Comparison of ENCODE assay signal across 8 cellular contexts in genomic region chr7:25389489-25390106, GRCh38.
DNase-seq lines count a peak whose midpoint lies in the region; ATAC-seq and TF ChIP-seq lines count a peak whose summit lies in the region.

No MANE protein-coding gene starts in this region.

- no peaks in the 10 kb centered on the region for H3K36me3 Mint-ChIP-seq in natural killer cell

- H3K27me3 Mint-ChIP-seq in natural killer cell (ENCODE audit: low read depth in 2 of 2) = peaks cover 9 to 31% of the 10 kb centered on the region in 2 donors

- H4K20me1 ChIP-seq in GM23248 (ENCODE audit: insufficient read depth) = no peaks in the 10 kb centered on the region

- H3K27ac Mint-ChIP-seq in natural killer cell = no peak overlapping the region

- DNase-seq in GM23248 (peak; percentile 68), NCI-H226 (peak; percentile 22), right lobe of liver (no peak), natural killer cell (no peak)
- peak; percentile 9 for DNase-seq in central memory CD4-positive, alpha-beta T cell

- no peaks in the 10 kb centered on the region for H3K79me2 ChIP-seq in GM23248 (ENCODE audit: insufficient read depth)

- H3K9ac ChIP-seq in GM23248 = no peak overlapping the region

- H3K4me2 ChIP-seq in GM23248 (ENCODE audit: unreplicated experiment) = no peak overlapping the region

- H3F3A ChIP-seq in GM23248 (ENCODE audit: insufficient read depth) = no peaks in the 10 kb centered on the region

- H3K4me3 ChIP-seq in GM23248 (no peak overlapping the region), right lobe of liver (no peak overlapping the region)

- peak; percentile 73 to 83 (median 75) for ATAC-seq in right lobe of liver
- ATAC-seq in HG03097 (IDR thresholded peaks at IDR 0.05; ENCODE audit: low FRiP score, unreplicated experiment) = no peak
- no peak for ATAC-seq in HG03135 (IDR thresholded peaks at IDR 0.05; ENCODE audit: unreplicated experiment)
- ATAC-seq in natural killer cell = no peak

- H3K9me3 ChIP-seq in GM23248 (ENCODE audit: low read depth) (no peaks in the 10 kb centered on the region), right lobe of liver (no peaks in the 10 kb centered on the region)

- H2AFZ ChIP-seq in GM23248 = no peak overlapping the region

- intact Hi-C loops in right lobe of liver (cut with DNase I) (loop anchor here (5.0 kb wide), 3 partner anchors 127 to 173 kb away; no protein-coding TSS in a partner anchor), natural killer cell (cut with micrococcal nuclease) (loop anchor here (5.0 kb wide), 1 partner anchor 127 kb away; no protein-coding TSS in a partner anchor)

- H3K4me1 Mint-ChIP-seq in natural killer cell = no peaks in the 10 kb centered on the region

- H3K27ac ChIP-seq in C4-2B = no peak overlapping the region; the same call in 1 of the 2 replicates
- H3K27ac ChIP-seq in GM23248 = no peak overlapping the region
- no peak overlapping the region for H3K27ac ChIP-seq in right lobe of liver

- TF ChIP-seq POLR2A in right lobe of liver (IDR thresholded peaks at IDR 0.05) = no peak

- in situ Hi-C loops in GM23248 (cut with MboI) = loop anchor here (5.0 to 10.0 kb wide), 2 partner anchors 135 to 463 kb away; no protein-coding TSS in a partner anchor

- H3K9me2 ChIP-seq in GM23248 (ENCODE audit: insufficient read depth) = no peaks in the 10 kb centered on the region

- TF ChIP-seq CTCF in C4-2B (conservative IDR thresholded peaks at IDR 0.05) = peak; percentile 86
- peak; percentile 52 to 67 (median 58) for TF ChIP-seq CTCF in right lobe of liver (IDR thresholded peaks at IDR 0.05)
- TF ChIP-seq CTCF in natural killer cell (IDR thresholded peaks at IDR 0.05) = no peak

- peaks cover 5% of the 10 kb centered on the region; the same call in 1 of the 2 replicates for H3K27me3 ChIP-seq in GM23248 (replicated peaks; ENCODE audit: insufficient read depth)
- no peaks in the 10 kb centered on the region for H3K27me3 ChIP-seq in right lobe of liver

- no peak overlapping the region for H3K4me3 Mint-ChIP-seq in natural killer cell

- H3K4me1 ChIP-seq in GM23248 (ENCODE audit: insufficient read depth) (no peaks in the 10 kb centered on the region), right lobe of liver (no peaks in the 10 kb centered on the region)

- H3K9me3 Mint-ChIP-seq in natural killer cell = no peaks in the 10 kb centered on the region

- H3K36me3 ChIP-seq in GM23248 (ENCODE audit: low read depth) (no peaks in the 10 kb centered on the region), right lobe of liver (no peaks in the 10 kb centered on the region)

- 3 to 7% methylated on average over 8 of the region's 8 CpGs for WGBS in GM23248 (ENCODE audit: low coverage in 1 of 2, low lambda C conversion rate in 2 of 2, missing lambda C conversion rate in 2 of 2), 2 experiments
- 16% methylated on average over 8 of the region's 8 CpGs for WGBS in right lobe of liver (ENCODE audit: insufficient coverage, low coverage, low lambda C conversion rate, missing lambda C conversion rate)

Comparison
In these comparisons a context has a peak if more than half of its experiments do, and no peak if none do; other contexts are left out.
1. DNase-seq: peak in GM23248 (single experiment), NCI-H226 (single experiment) and central memory CD4-positive, alpha-beta T cell (single experiment); none in right lobe of liver (0 of 3) and natural killer cell (single experiment).
2. ATAC-seq: peak in right lobe of liver (4 of 4); none in HG03097 (single experiment), HG03135 (single experiment) and natural killer cell (0 of 3).